ENCODE assay signal across 1 cellular context in genomic region chr19:4557186-4557970, GRCh38.
TF ChIP-seq lines count a peak whose summit lies in the region.

No MANE protein-coding gene starts in this region.

TF ChIP-seq in K562, 482 proteins besides CTCF, POLR2A, EP300 and RAD21 (continued from another document and continues in another):
- TF ChIP-seq ZNF280B (CRISPR knock-in tag; IDR thresholded peaks at IDR 0.05) (no peak), IRF9 (tag; IDR thresholded peaks at IDR 0.05) (no peak), PURB (CRISPR knock-in tag; IDR thresholded peaks at IDR 0.05; ENCODE audit: low read depth) (no peak), SLC30A9 (CRISPR knock-in tag; IDR thresholded peaks at IDR 0.05) (no peak), CEBPG (CRISPR knock-in tag; IDR thresholded peaks at IDR 0.05) (no peak), CEBPG (tag; conservative IDR thresholded peaks at IDR 0.05 in 1 of 2, IDR thresholded peaks at IDR 0.05 in 1 of 2) (no peak), ZNF134 (CRISPR knock-in tag; conservative IDR thresholded peaks at IDR 0.05) (no peak), TAF1 (IDR thresholded peaks at IDR 0.05; ENCODE audit: control insufficient read depth, extremely low read depth, insufficient read depth, low read length, severe bottlenecking) (no peak), ATF6 (CRISPR knock-in tag; IDR thresholded peaks at IDR 0.05) (no peak), MTA2 (IDR thresholded peaks at IDR 0.05; ENCODE audit: low read depth) (no peak), ETV1 (tag; conservative IDR thresholded peaks at IDR 0.05; ENCODE audit: low read depth) (no peak), HCFC1 (IDR thresholded peaks at IDR 0.05; ENCODE audit: low read depth, low read length) (no peak), ZNF212 (CRISPR knock-in tag; IDR thresholded peaks at IDR 0.05) (no peak), ZNF408 (CRISPR knock-in tag; IDR thresholded peaks at IDR 0.05; ENCODE audit: low read depth) (no peak), CHD7 (IDR thresholded peaks at IDR 0.05; ENCODE audit: low read depth, low read length) (no peak), ETV5 (CRISPR knock-in tag; IDR thresholded peaks at IDR 0.05; ENCODE audit: low read depth) (no peak), MNT (conservative IDR thresholded peaks at IDR 0.05) (peak in 1 of 2 experiments; percentile 37; a peak in 1 of 4 replicates), ARID1B (IDR thresholded peaks at IDR 0.05) (peak; percentile 40; the same call in 1 of the 2 replicates), ZSCAN29 (IDR thresholded peaks at IDR 0.05) (no peak), ELF1 (tag; IDR thresholded peaks at IDR 0.05) (peak; percentile 51), ZNF239 (CRISPR knock-in tag; IDR thresholded peaks at IDR 0.05) (no peak), TCF7 (IDR thresholded peaks at IDR 0.05; ENCODE audit: borderline replicate concordance) (no peak; the same call in 1 of the 2 replicates), ZNF224 (CRISPR knock-in tag; IDR thresholded peaks at IDR 0.05) (no peak), TARDBP (IDR thresholded peaks at IDR 0.05) (no peak), FUS (optimal IDR thresholded peaks at IDR 0.05; ENCODE audit: low read depth, low read length) (no peak), ATF7 (IDR thresholded peaks at IDR 0.05) (no peak), ZNF280A (IDR thresholded peaks at IDR 0.05; ENCODE audit: low read depth, partially characterized antibody) (no peak), THRAP3 (IDR thresholded peaks at IDR 0.05; ENCODE audit: borderline replicate concordance) (no peak), CREB5 (CRISPR knock-in tag; IDR thresholded peaks at IDR 0.05) (no peak), PML (IDR thresholded peaks at IDR 0.05; ENCODE audit: low read length) (no peak), ZNF24 (IDR thresholded peaks at IDR 0.05) (no peak), UBTF (IDR thresholded peaks at IDR 0.05; ENCODE audit: borderline replicate concordance in 1 of 2, low read depth in 2 of 2, low read length in 2 of 2) (no peak), MED1 (CRISPR knock-in tag; IDR thresholded peaks at IDR 0.05; ENCODE audit: borderline replicate concordance) (no peak), HNRNPUL1 (IDR thresholded peaks at IDR 0.05; ENCODE audit: low read length) (no peak), PCBP1 (IDR thresholded peaks at IDR 0.05; ENCODE audit: low read depth, low read length, poor library complexity, severe bottlenecking) (peak; percentile 45), MLX (CRISPR knock-in tag; conservative IDR thresholded peaks at IDR 0.05) (no peak)
